1 cellular context compared by ENCODE assay signal in the genomic region with DNA sequence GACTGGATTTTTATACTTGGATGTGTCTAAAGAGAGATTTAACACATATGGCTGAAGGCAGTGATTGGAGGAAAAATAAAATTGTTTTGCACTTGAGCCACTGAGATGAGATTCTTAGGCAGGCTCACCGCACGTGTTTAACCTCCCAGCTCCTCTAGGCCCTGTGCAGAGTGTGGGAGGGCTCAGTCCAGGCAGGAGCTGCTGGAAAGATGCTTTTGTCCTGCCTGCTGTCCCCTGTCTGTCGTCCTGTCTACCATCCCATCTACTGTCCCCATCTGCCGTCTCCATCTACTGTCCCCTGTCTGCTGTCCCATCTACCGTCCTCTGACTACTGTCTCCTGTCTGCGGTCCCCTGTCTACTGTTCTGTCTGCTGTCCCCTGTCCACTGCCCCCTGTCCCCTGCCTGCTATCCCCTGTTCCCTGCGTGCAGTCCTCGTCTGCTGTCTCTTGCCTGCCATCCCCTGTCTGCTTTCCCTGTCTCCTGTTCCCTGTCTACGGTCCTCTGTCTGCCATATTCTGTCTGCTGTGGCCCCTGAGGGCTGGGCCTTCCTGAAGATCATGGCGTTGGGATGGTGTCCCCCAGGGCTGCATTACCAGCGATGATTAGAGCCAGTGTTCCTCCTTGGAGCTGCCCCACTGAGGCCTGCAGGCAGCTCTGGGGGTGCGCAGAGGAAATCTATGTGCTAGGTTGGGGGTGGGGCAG.
TF ChIP-seq lines count a peak whose summit lies in the region.

No MANE protein-coding gene starts in this region.

TF ChIP-seq in SK-N-SH treated with all-trans-retinoic acid at 6 μM for 48 hours, 23 proteins besides CTCF, POLR2A, EP300 and RAD21:
- TF ChIP-seq, protein P1, sequence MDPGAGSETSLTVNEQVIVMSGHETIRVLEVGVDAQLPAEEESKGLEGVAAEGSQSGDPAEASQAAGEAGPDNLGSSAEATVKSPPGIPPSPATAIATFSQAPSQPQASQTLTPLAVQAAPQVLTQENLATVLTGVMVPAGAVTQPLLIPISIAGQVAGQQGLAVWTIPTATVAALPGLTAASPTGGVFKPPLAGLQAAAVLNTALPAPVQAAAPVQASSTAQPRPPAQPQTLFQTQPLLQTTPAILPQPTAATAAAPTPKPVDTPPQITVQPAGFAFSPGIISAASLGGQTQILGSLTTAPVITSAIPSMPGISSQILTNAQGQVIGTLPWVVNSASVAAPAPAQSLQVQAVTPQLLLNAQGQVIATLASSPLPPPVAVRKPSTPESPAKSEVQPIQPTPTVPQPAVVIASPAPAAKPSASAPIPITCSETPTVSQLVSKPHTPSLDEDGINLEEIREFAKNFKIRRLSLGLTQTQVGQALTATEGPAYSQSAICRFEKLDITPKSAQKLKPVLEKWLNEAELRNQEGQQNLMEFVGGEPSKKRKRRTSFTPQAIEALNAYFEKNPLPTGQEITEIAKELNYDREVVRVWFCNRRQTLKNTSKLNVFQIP (CRISPR knock-in tag; IDR thresholded peaks at IDR 0.05; ENCODE audit: borderline replicate concordance, low read depth), result no peak
- TF ChIP-seq ZNF8 (CRISPR knock-in tag; IDR thresholded peaks at IDR 0.05) (no peak), ZFP3 (CRISPR knock-in tag; IDR thresholded peaks at IDR 0.05) (no peak), ZFP30 (CRISPR knock-in tag; IDR thresholded peaks at IDR 0.05) (no peak), TCF4 (CRISPR knock-in tag; IDR thresholded peaks at IDR 0.05; ENCODE audit: borderline replicate concordance) (no peak), ESRRG (CRISPR knock-in tag; IDR thresholded peaks at IDR 0.05) (no peak), GLIS3 (CRISPR knock-in tag; IDR thresholded peaks at IDR 0.05) (no peak), TOX (CRISPR knock-in tag; IDR thresholded peaks at IDR 0.05; ENCODE audit: borderline replicate concordance) (no peak), ZC3H10 (CRISPR knock-in tag; IDR thresholded peaks at IDR 0.05) (no peak), SNAI2 (CRISPR knock-in tag; IDR thresholded peaks at IDR 0.05) (no peak), PPARA (CRISPR knock-in tag; IDR thresholded peaks at IDR 0.05; ENCODE audit: borderline replicate concordance) (no peak), CSDC2 (CRISPR knock-in tag; IDR thresholded peaks at IDR 0.05) (no peak)
- TF ChIP-seq, protein P2, sequence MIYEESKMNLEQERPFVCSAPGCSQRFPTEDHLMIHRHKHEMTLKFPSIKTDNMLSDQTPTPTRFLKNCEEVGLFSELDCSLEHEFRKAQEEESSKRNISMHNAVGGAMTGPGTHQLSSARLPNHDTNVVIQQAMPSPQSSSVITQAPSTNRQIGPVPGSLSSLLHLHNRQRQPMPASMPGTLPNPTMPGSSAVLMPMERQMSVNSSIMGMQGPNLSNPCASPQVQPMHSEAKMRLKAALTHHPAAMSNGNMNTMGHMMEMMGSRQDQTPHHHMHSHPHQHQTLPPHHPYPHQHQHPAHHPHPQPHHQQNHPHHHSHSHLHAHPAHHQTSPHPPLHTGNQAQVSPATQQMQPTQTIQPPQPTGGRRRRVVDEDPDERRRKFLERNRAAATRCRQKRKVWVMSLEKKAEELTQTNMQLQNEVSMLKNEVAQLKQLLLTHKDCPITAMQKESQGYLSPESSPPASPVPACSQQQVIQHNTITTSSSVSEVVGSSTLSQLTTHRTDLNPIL (CRISPR knock-in tag; IDR thresholded peaks at IDR 0.05; ENCODE audit: low read depth), result no peak
- TF ChIP-seq, protein P3, sequence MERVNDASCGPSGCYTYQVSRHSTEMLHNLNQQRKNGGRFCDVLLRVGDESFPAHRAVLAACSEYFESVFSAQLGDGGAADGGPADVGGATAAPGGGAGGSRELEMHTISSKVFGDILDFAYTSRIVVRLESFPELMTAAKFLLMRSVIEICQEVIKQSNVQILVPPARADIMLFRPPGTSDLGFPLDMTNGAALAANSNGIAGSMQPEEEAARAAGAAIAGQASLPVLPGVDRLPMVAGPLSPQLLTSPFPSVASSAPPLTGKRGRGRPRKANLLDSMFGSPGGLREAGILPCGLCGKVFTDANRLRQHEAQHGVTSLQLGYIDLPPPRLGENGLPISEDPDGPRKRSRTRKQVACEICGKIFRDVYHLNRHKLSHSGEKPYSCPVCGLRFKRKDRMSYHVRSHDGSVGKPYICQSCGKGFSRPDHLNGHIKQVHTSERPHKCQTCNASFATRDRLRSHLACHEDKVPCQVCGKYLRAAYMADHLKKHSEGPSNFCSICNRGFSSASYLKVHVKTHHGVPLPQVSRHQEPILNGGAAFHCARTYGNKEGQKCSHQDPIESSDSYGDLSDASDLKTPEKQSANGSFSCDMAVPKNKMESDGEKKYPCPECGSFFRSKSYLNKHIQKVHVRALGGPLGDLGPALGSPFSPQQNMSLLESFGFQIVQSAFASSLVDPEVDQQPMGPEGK (CRISPR knock-in tag; IDR thresholded peaks at IDR 0.05; ENCODE audit: borderline replicate concordance), result no peak
- TF ChIP-seq, protein P4, sequence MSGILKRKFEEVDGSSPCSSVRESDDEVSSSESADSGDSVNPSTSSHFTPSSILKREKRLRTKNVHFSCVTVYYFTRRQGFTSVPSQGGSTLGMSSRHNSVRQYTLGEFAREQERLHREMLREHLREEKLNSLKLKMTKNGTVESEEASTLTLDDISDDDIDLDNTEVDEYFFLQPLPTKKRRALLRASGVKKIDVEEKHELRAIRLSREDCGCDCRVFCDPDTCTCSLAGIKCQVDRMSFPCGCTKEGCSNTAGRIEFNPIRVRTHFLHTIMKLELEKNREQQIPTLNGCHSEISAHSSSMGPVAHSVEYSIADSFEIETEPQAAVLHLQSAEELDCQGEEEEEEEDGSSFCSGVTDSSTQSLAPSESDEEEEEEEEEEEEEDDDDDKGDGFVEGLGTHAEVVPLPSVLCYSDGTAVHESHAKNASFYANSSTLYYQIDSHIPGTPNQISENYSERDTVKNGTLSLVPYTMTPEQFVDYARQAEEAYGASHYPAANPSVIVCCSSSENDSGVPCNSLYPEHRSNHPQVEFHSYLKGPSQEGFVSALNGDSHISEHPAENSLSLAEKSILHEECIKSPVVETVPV (CRISPR knock-in tag; IDR thresholded peaks at IDR 0.05), result no peak
